22 cellular contexts compared by ENCODE assay signal in the genomic region with DNA sequence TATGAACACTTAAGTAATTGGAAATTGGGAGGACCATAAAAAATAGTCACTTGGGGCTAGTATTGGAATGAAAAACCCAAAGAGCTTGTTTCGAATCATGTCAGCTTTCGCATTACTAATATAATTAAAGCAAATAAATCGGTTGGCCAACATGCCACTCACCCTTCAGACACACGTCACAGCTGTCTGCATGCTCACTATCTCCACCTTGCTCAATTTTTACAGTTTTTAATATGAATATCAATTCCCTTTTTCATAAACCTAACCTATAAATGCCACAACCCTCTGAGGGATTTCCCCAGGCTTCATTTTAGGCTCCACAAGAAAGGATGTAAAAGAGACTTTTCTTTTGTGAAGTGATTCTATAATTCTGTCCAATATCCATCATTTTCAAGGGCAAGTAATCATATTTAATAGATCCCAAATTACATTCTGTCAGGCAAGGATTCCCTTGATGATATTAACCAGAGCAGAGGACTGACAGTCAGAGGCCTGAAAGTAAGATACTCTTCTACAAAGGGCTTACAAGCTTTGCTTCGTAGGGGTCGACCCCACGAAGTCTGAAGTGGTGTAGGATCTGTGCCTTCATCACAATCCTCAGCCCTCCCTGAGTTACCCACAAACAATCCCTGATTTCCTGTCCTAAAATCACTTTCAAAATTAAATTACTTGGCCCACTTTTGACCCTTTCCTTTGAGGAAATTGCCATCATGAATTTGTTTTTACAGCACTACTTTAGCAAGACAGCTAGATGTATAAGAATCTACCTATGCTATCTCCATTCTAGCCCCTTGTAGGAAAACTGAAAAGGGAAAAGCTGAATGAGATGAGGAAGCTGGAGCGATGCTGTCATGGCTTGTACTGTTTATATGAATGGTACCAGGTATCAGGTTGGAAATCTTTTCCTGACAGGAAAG. TPM values are rescaled to one million over a fixed set of nuclear protein-coding genes. Genes with fewer than 3 reads are reported as not detected.
"Had no signal": no experiment of that assay in that cellular context is flagged by ENCODE, and none has a peak within 500 bp of the region (broad histone marks: within the 10 kb centered on the region; RNA-seq: fewer than 3 reads in every experiment).

No MANE protein-coding gene starts in this region.

- H3K36me3 ChIP-seq: brain microvascular endothelial cell, esophagus squamous epithelium, transverse colon had no signal

- H3K4me1 ChIP-seq: transverse colon had no signal

- H3K9me3 ChIP-seq: esophagus squamous epithelium, mucosa of descending colon, transverse colon had no signal

- H3K4me3 ChIP-seq: esophagus squamous epithelium, hepatocyte, mucosa of descending colon, transverse colon had no signal

- H3K27me3 ChIP-seq: brain microvascular endothelial cell, esophagus squamous epithelium, hepatocyte, transverse colon had no signal

- H2AFZ ChIP-seq: hepatocyte had no signal

- ATAC-seq: mucosa of descending colon; naive thymus-derived CD8-positive, alpha-beta T cell had no signal

- H3K79me2 ChIP-seq: hepatocyte had no signal

- FAIRE-seq: endothelial cell of umbilical vein had no signal

- DNase-seq: activated B cell treated with CpG ODN at 0.5 μM for 24 hours; activated CD4-positive, alpha-beta T cell treated with anti-CD3 and anti-CD28 coated beads, Interleukin-2, amount 10 ng/mL, durations not matched to agents 24 days and 14 days; activated gamma-delta T cell treated with Interleukin-2 at 50 U/mL for 16 hours; anterior cingulate cortex; brain microvascular endothelial cell; cortex of kidney; effector CD4-positive, alpha-beta T cell; esophagus squamous epithelium; islet precursor cell; mucosa of descending colon; naive thymus-derived CD8-positive, alpha-beta T cell; nucleus accumbens; posterior cingulate gyrus; stimulated activated CD4-positive, alpha-beta T cell treated with anti-CD3 and anti-CD28 coated beads, Interleukin-4, amount 100 ng/mL, for 1 hour; stimulated activated naive CD4-positive, alpha-beta T cell treated with Interleukin-2 at 50 U/mL for 16 hours; substantia nigra; transverse colon had no signal

- H3K27ac ChIP-seq: brain microvascular endothelial cell, esophagus squamous epithelium, hepatocyte, transverse colon had no signal

- H3K4me2 ChIP-seq: hepatocyte had no signal

RNA-seq across cellular contexts. Expression of gene NANOGP8, which starts 44.5 kb away (rescaled TPM):
- total RNA-seq: activated CD4-positive, alpha-beta T cell treated with anti-CD3 and anti-CD28 coated beads, Interleukin-2, amount 10 ng/mL, durations not matched to agents 24 days and 14 days; endothelial cell of umbilical vein; fibroblast of villous mesenchyme; glomerular endothelial cell; hepatocyte; lung microvascular endothelial cell; naive thymus-derived CD8-positive, alpha-beta T cell had no signal
- polyA plus RNA-seq: endothelial cell of umbilical vein had no signal
